Comparison of ENCODE assay signal across 25 cellular contexts in genomic region chr2:65177754-65178442, GRCh38. TPM values are rescaled to one million over a fixed set of nuclear protein-coding genes. Genes with fewer than 3 reads are reported as not detected.
DNase-seq lines count a peak whose midpoint lies in the region; ATAC-seq, FAIRE-seq and TF ChIP-seq lines count a peak whose summit lies in the region.
"Had no signal": no experiment of that assay in that cellular context is flagged by ENCODE, and none has a peak within 500 bp of the region (broad histone marks: within the 10 kb centered on the region; RNA-seq: fewer than 3 reads in every experiment).

No MANE protein-coding gene starts in this region.

- H3K36me3 ChIP-seq in HepG2 (replicated peaks in 1 of 2; ENCODE audit: control insufficient read depth in 1 of 2, insufficient read depth in 2 of 2, low read length in 2 of 2) (no peaks in the 10 kb centered on the region), aorta (ENCODE audit: control insufficient read depth in 1 of 2, insufficient read depth in 2 of 2, low read length in 1 of 2) (no peaks in the 10 kb centered on the region)
- H3K36me3 ChIP-seq: adrenal gland, MG63, spleen, tibial artery had no signal

- CTCF ChIA-PET in HepG2 (lab: Yijun Ruan, JAX; ENCODE audit: low intra/inter-chr PET ratio, low total read pairs) = no interaction called here

- peak; percentile 20 for ATAC-seq in HepG2
- peak; percentile 36 for ATAC-seq in aorta (ENCODE audit: low FRiP score)
- no peak for ATAC-seq in GM21526 (IDR thresholded peaks at IDR 0.05; ENCODE audit: low FRiP score, unreplicated experiment)
- ATAC-seq: activated CD8-positive, alpha-beta T cell treated with anti-CD3 and anti-CD28 coated beads, Interleukin-2, amount 10 ng/mL, durations not matched to agents 7 days and 5 days had no signal

- in situ Hi-C loops in HepG2 (cut with HindIII; ENCODE audit: extremely low pct_ligation_motif_present, low pct_unique_long_range_greater_than_20kb) = loop anchor here (25.0 kb wide), 1 partner anchor 266 kb away; no protein-coding TSS in a partner anchor

- no peak for TF ChIP-seq CTCF in HepG2 (CRISPR knock-in tag; IDR thresholded peaks at IDR 0.05)

- DNase-seq in DMS 273 (lab: John Stamatoyannopoulos, UW; ENCODE audit: unreplicated experiment) = peak; percentile 43
- DNase-seq in DMS 273 treated with DMSO at 0.1 percent for 48 hours (lab: John Stamatoyannopoulos, UW) = no peak
- peak; percentile 50 for DNase-seq in astrocyte of the hippocampus (ENCODE audit: low read depth, low spot score)
- DNase-seq in HepG2 (ENCODE audit: low spot score) = no peak
- DNase-seq in aorta = no peak
- DNase-seq in GM19238 (ENCODE audit: insufficient read length, low spot score) = no peak
- no peak for DNase-seq in DMS53 treated with DMSO at 0.1 percent for 48 hours (lab: John Stamatoyannopoulos, UW; ENCODE audit: unreplicated experiment)
- DNase-seq: activated CD4-positive, CD25-positive, alpha-beta regulatory T cell treated with anti-CD3 and anti-CD28 coated beads, Interleukin-2, amount 50 U/mL, for 72 hours; activated CD8-positive, alpha-beta T cell treated with anti-CD3 and anti-CD28 coated beads, Interleukin-2, amount 10 ng/mL, durations not matched to agents 7 days and 5 days; activated T-cell treated with anti-CD3 and anti-CD28 coated beads, Interleukin-2, amount 50 U/mL, for 1 hour; MG63; NCI-H1694; NCI-H69; Right ventricle myocardium superior; spleen; stimulated activated CD4-positive, alpha-beta T cell treated with anti-CD3 and anti-CD28 coated beads, Interleukin-4, amount 100 ng/mL, for 1 hour; stimulated activated naive CD4-positive, alpha-beta T cell; SW 1271; tibial artery had no signal

- H3K4me1 ChIP-seq in HepG2 (ENCODE audit: insufficient read depth, low read length) (peaks cover 50% of the 10 kb centered on the region), aorta (ENCODE audit: control insufficient read depth in 1 of 2, insufficient read depth in 2 of 2, low read length in 2 of 2) (no peaks in the 10 kb centered on the region)
- H3K4me1 ChIP-seq: adrenal gland, spleen, tibial artery had no signal

- H3K9me3 ChIP-seq in HepG2 (ENCODE audit: low read length) = no peaks in the 10 kb centered on the region
- no peaks in the 10 kb centered on the region for H3K9me3 ChIP-seq in aorta (ENCODE audit: control insufficient read depth, low read length)
- H3K9me3 ChIP-seq: adrenal gland, MG63, spleen, tibial artery had no signal

- FAIRE-seq in HepG2 (lab: Jason Lieb, UNC) = no peak
- FAIRE-seq: endothelial cell of umbilical vein, H54 had no signal

- no peak for TF ChIP-seq EP300 in HepG2 (IDR thresholded peaks at IDR 0.05; ENCODE audit: low read depth in 2 of 2, low read length in 2 of 2)
- no peak for TF ChIP-seq EP300 in HepG2 (CRISPR knock-in tag; IDR thresholded peaks at IDR 0.05; ENCODE audit: borderline replicate concordance)

- TF ChIP-seq RAD21 in HepG2 (CRISPR knock-in tag; IDR thresholded peaks at IDR 0.05) = no peak

- no peak overlapping the region for H3K9ac ChIP-seq in HepG2 (ENCODE audit: insufficient read depth, low read depth, low read length)

- H2AFZ ChIP-seq in HepG2 (ENCODE audit: low read length) = no peak overlapping the region

- H3K79me2 ChIP-seq in HepG2 (ENCODE audit: insufficient read depth, low read length) = no peaks in the 10 kb centered on the region

- 29% methylated on average over 8 of the region's 8 CpGs for WGBS in HepG2 (ENCODE audit: low lambda C conversion rate)
- WGBS in aorta, 2 donors = 74 to 82% methylated on average over 8 of the region's 8 CpGs

- TF ChIP-seq POLR2A in HepG2 (IDR thresholded peaks at IDR 0.05; ENCODE audit: insufficient read depth in 1 of 2, low read depth in 2 of 2, low read length in 2 of 2) = no peak

- POLR2A ChIA-PET in HepG2 (lab: Yijun Ruan, JAX) = interaction anchor here (2.0 kb wide), 1 partner anchor 50 kb away, joined by 6 read pairs; the partner anchor contains the start of gene ACTR2

- H3K4me3 ChIP-seq in HepG2 (replicated peaks in 1 of 3; ENCODE audit: insufficient read depth in 1 of 3, low read depth in 2 of 3, low read length in 3 of 3) (no peak overlapping the region), aorta (ENCODE audit: low read length in 2 of 2) (no peak overlapping the region)
- H3K4me3 ChIP-seq: adrenal gland, MG63, spleen, tibial artery had no signal

- no TSS peak for BruUV-seq in HepG2 (replicated peaks; lab: Mats Ljungman, UMichigan)

- peaks cover 3 to 9% of the 10 kb centered on the region in 2 experiments; a peak in 3 of 5 replicates for H3K27me3 ChIP-seq in HepG2 (ENCODE audit: control insufficient read depth in 1 of 2, insufficient read depth in 2 of 2, low read length in 2 of 2)
- H3K27me3 ChIP-seq in aorta (ENCODE audit: control insufficient read depth in 1 of 2, insufficient read depth in 2 of 2, low read length in 1 of 2) = no peaks in the 10 kb centered on the region
- H3K27me3 ChIP-seq: adrenal gland, MG63, spleen had no signal

- intact Hi-C loops in HepG2 (cut with micrococcal nuclease; ENCODE audit: unreplicated experiment) (no loop called here), aorta (cut with DNase I) (no loop called here)

- no peak overlapping the region for H3K27ac ChIP-seq in HepG2 (ENCODE audit: extremely low read length, insufficient read depth, low read length)
- no peak overlapping the region for H3K27ac ChIP-seq in aorta (ENCODE audit: low read depth in 1 of 2, low read length in 2 of 2)
- H3K27ac ChIP-seq: 22Rv1, adrenal gland, HL-60, spleen, tibial artery had no signal

- no peak overlapping the region; the same call in 1 of the 2 replicates for H3K4me2 ChIP-seq in HepG2 (ENCODE audit: low read depth, low read length)

- no peaks in the 10 kb centered on the region for H4K20me1 ChIP-seq in HepG2 (ENCODE audit: insufficient read depth, low read length)

TF ChIP-seq in HepG2, 621 proteins besides CTCF, POLR2A, EP300 and RAD21 (continues in another document):
- TF ChIP-seq ZNF30 (CRISPR knock-in tag; IDR thresholded peaks at IDR 0.05) = peak; percentile 36; the same call in 1 of the 2 replicates
- TF ChIP-seq TEAD3 (CRISPR knock-in tag; optimal IDR thresholded peaks at IDR 0.05; ENCODE audit: borderline replicate concordance) = no peak

RNA-seq across cellular contexts. Expression of gene RAB1A, which starts 48.0 kb away (rescaled TPM):
- total RNA-seq in HepG2 (2016; rRNA removed; fragmentation: Illumina TruSeq; extraction: Trizol) (206 and 311 TPM in 2 replicates), aorta (100 to 1,000 TPM; 135 to 165 TPM)
- 27.8 and 28.9 TPM in 2 replicates for total RNA-seq in HepG2 (2016; cell fraction: cytosol; rRNA removed; fragmentation: Illumina TruSeq; extraction: Trizol; ENCODE audit: low read depth)
- 208 and 306 TPM in 2 replicates for total RNA-seq in HepG2 (2016; cell fraction: insoluble cytoplasmic fraction; rRNA removed; fragmentation: Illumina TruSeq; extraction: Trizol)
- total RNA-seq in HepG2 (2016; cell fraction: membrane; rRNA removed; fragmentation: Illumina TruSeq; extraction: Trizol) = 98.9 and 106 TPM in 2 replicates
- total RNA-seq in HepG2 (2016; cell fraction: nucleus; rRNA removed; fragmentation: Illumina TruSeq; extraction: Trizol) = 101 and 108 TPM in 2 replicates
- polyA plus RNA-seq in HepG2 (2011; rRNA removed) (174 and 226 TPM in 2 replicates), aorta (100 to 1,000 TPM; 118 to 124 TPM)
- 101 and 153 TPM in 2 replicates for polyA plus RNA-seq in HepG2 (2011; cell fraction: cytosol; rRNA removed)
- polyA plus RNA-seq in HepG2 (2011; cell fraction: nucleus; rRNA removed) = 26.7 and 44.5 TPM in 2 replicates
- 237 and 266 TPM in 2 replicates for polyA plus RNA-seq in HepG2 (2012)
- 46.4 and 51.5 TPM in 2 replicates for polyA plus RNA-seq in HepG2 (2016; cell fraction: cytosol; fragmentation: Illumina TruSeq; extraction: Trizol; ENCODE audit: low read depth)
- polyA plus RNA-seq in HepG2 (2016; cell fraction: insoluble cytoplasmic fraction; fragmentation: Illumina TruSeq; extraction: Trizol; ENCODE audit: low read depth) = 489 and 498 TPM in 2 replicates
- 122 and 126 TPM in 2 replicates for polyA plus RNA-seq in HepG2 (2016; cell fraction: membrane; fragmentation: Illumina TruSeq; extraction: Trizol; ENCODE audit: low read depth)
- polyA plus RNA-seq in HepG2 (2016; cell fraction: nucleus; fragmentation: Illumina TruSeq; extraction: Trizol; ENCODE audit: insufficient read depth, low read depth) = 219 and 228 TPM in 2 replicates
- 26.5 and 48.9 TPM in 2 replicates for polyA minus RNA-seq in HepG2 (2011; rRNA and poly(A)+ RNA removed; ENCODE audit: low replicate concordance)
- 83.1 and 93.6 TPM in 2 replicates for polyA minus RNA-seq in HepG2 (2011; cell fraction: cytosol; rRNA and poly(A)+ RNA removed)
- 58.2 and 71.1 TPM in 2 replicates for polyA minus RNA-seq in HepG2 (2011; cell fraction: nucleus; rRNA and poly(A)+ RNA removed)

RNA-seq across cellular contexts. Expression of gene ACTR2, which starts 49.7 kb away (rescaled TPM):
- 100 and 211 TPM in 2 replicates for total RNA-seq in HepG2 (2016; rRNA removed; fragmentation: Illumina TruSeq; extraction: Trizol)
- total RNA-seq in HepG2 (2016; cell fraction: cytosol; rRNA removed; fragmentation: Illumina TruSeq; extraction: Trizol; ENCODE audit: low read depth) = 13.3 and 14.6 TPM in 2 replicates
- total RNA-seq in HepG2 (2016; cell fraction: insoluble cytoplasmic fraction; rRNA removed; fragmentation: Illumina TruSeq; extraction: Trizol) = 102 and 212 TPM in 2 replicates
- 43.2 and 50.9 TPM in 2 replicates for total RNA-seq in HepG2 (2016; cell fraction: membrane; rRNA removed; fragmentation: Illumina TruSeq; extraction: Trizol)
- 65.3 and 72.8 TPM in 2 replicates for total RNA-seq in HepG2 (2016; cell fraction: nucleus; rRNA removed; fragmentation: Illumina TruSeq; extraction: Trizol)
- polyA plus RNA-seq in HepG2 (2011; rRNA removed) = 47.2 and 51.2 TPM in 2 replicates
- polyA plus RNA-seq in HepG2 (2011; cell fraction: cytosol; rRNA removed) = 21.5 and 40.8 TPM in 2 replicates
- polyA plus RNA-seq in HepG2 (2011; cell fraction: nucleus; rRNA removed) = 9.5 and 18.1 TPM in 2 replicates
- polyA plus RNA-seq in HepG2 (2012) = 133 and 175 TPM in 2 replicates
- polyA plus RNA-seq in HepG2 (2016; cell fraction: cytosol; fragmentation: Illumina TruSeq; extraction: Trizol; ENCODE audit: low read depth) = 9.2 and 11.1 TPM in 2 replicates
- polyA plus RNA-seq in HepG2 (2016; cell fraction: insoluble cytoplasmic fraction; fragmentation: Illumina TruSeq; extraction: Trizol; ENCODE audit: low read depth) = 284 and 307 TPM in 2 replicates
- polyA plus RNA-seq in HepG2 (2016; cell fraction: membrane; fragmentation: Illumina TruSeq; extraction: Trizol; ENCODE audit: low read depth) = 36.0 and 43.6 TPM in 2 replicates
- 111 and 115 TPM in 2 replicates for polyA plus RNA-seq in HepG2 (2016; cell fraction: nucleus; fragmentation: Illumina TruSeq; extraction: Trizol; ENCODE audit: insufficient read depth, low read depth)
- 23.0 and 24.6 TPM in 2 replicates for polyA minus RNA-seq in HepG2 (2011; rRNA and poly(A)+ RNA removed; ENCODE audit: low replicate concordance)
- polyA minus RNA-seq in HepG2 (2011; cell fraction: cytosol; rRNA and poly(A)+ RNA removed) = 84.2 and 88.6 TPM in 2 replicates
- 34.8 and 35.1 TPM in 2 replicates for polyA minus RNA-seq in HepG2 (2011; cell fraction: nucleus; rRNA and poly(A)+ RNA removed)
- total RNA-seq in aorta = 100 to 1,000 TPM; 221 to 255 TPM
- polyA plus RNA-seq in aorta = 100 to 1,000 TPM in 1 of 2 donors, 10 to 100 TPM in 1; 78.1 to 144 TPM

Comparison
In these comparisons a context has a peak if more than half of its experiments do, and no peak if none do; other contexts are left out.
1. DNase-seq: peak in DMS 273 (single experiment) and astrocyte of the hippocampus (single experiment); none in DMS 273 treated with DMSO at 0.1 percent for 48 hours (single experiment), HepG2 (single experiment), aorta (0 of 2), GM19238 (single experiment) and DMS53 treated with DMSO at 0.1 percent for 48 hours (single experiment).